Comparison of ENCODE assay signal across 17 cellular contexts in the genomic region with DNA sequence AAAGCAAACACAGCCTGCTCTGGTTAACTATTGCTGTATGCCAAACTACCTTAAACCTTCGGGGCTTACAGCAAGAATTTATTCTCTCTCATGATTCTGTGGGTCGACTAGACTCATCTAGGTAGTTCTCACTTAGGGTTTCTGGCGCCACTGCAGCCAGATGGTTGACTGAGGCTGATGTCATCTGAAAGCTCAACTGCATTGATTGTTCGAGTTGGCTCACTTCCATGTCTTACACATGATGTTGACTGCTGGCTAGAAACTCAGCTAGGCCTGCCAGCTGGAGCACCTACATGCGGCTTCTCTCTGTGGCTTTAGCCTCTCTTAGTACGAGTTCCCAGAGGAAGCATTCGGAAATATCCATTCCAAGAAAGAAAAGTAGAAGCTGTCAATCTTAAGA.
A peak's percentile ranks its signal among the peaks of the same experiment; 100 is the strongest.
DNase-seq lines count a peak whose midpoint lies in the region; TF ChIP-seq lines count a peak whose summit lies in the region.
"Had no signal": no experiment of that assay in that cellular context is flagged by ENCODE, and none has a peak within 500 bp of the region (broad histone marks: within the 10 kb centered on the region; RNA-seq: fewer than 3 reads in every experiment).

No MANE protein-coding gene starts in this region.

- H3K4me3 ChIP-seq in SJCRH30 (no peak overlapping the region), prostate gland (no peak overlapping the region)
- H3K4me3 ChIP-seq: left lung had no signal

- H3K9me3 ChIP-seq in SJCRH30 (replicated peaks) (no peaks in the 10 kb centered on the region), prostate gland (no peaks in the 10 kb centered on the region)
- H3K9me3 ChIP-seq: left lung had no signal

- 82% methylated on average over 7 of the region's 7 CpGs for WGBS in prostate gland

- H3K27ac ChIP-seq in SJCRH30 (no peak overlapping the region), prostate gland (no peak overlapping the region)
- H3K27ac ChIP-seq: left lung had no signal

- H3K36me3 ChIP-seq in SJCRH30 (no peaks in the 10 kb centered on the region), prostate gland (no peaks in the 10 kb centered on the region)
- H3K36me3 ChIP-seq: left lung had no signal

- TF ChIP-seq POLR2A in prostate gland (IDR thresholded peaks at IDR 0.05): no peak

- DNase-seq in NCI-H2196 (lab: John Stamatoyannopoulos, UW; ENCODE audit: unreplicated experiment) (peak; percentile 41), NCI-H2196 treated with DMSO at 0.1 percent for 48 hours (lab: John Stamatoyannopoulos, UW; ENCODE audit: unreplicated experiment) (no peak), HuH-7.5 (ENCODE audit: low spot score) (peak; percentile 11), SJCRH30 (peak; percentile 6 to 29), lung microvascular endothelial cell (ENCODE audit: low read depth in 2 of 2) (peak; percentile 32 to 33), ACHN (no peak), prostate gland (ENCODE audit: low spot score) (no peak), NCI-H2227 (lab: John Stamatoyannopoulos, UW; ENCODE audit: unreplicated experiment) (no peak)
- DNase-seq: activated CD4-positive, alpha-beta T cell treated with anti-CD3 and anti-CD28 coated beads, Interleukin-2, amount 10 ng/mL, durations not matched to agents 24 days and 14 days; activated T-cell treated with anti-CD3 and anti-CD28 coated beads, Interleukin-2, amount 50 U/mL, for 72 hours; endodermal cell; H9; left lung; NCI-H1105 treated with DMSO at 0.1 percent for 48 hours; OCI-M1; stimulated activated CD4-positive, alpha-beta T cell treated with anti-CD3 and anti-CD28 coated beads, Interleukin-15, amount 100 ng/mL, for 24 hours; T-helper 1 cell had no signal

- H3K27me3 ChIP-seq in SJCRH30 (no peaks in the 10 kb centered on the region), prostate gland (replicated peaks; ENCODE audit: insufficient read depth) (no peaks in the 10 kb centered on the region)
- H3K27me3 ChIP-seq: left lung had no signal

- in situ Hi-C loops in ACHN (cut with HindIII; ENCODE audit: low pct_ligation_motif_present, low pct_unique_long_range_greater_than_20kb, low sequenced_read_pairs): no loop called here

- intact Hi-C loops in prostate gland (cut with DNase I): no loop called here

- no peaks in the 10 kb centered on the region for H3K4me1 ChIP-seq in SJCRH30
- H3K4me1 ChIP-seq in prostate gland (replicated peaks): no peaks in the 10 kb centered on the region
- H3K4me1 ChIP-seq: left lung had no signal

- no peak for TF ChIP-seq CTCF in prostate gland (IDR thresholded peaks at IDR 0.05)

Comparison
In these comparisons a context has a peak if more than half of its experiments do, and no peak if none do; other contexts are left out.
1. DNase-seq: peak in NCI-H2196 (single experiment), HuH-7.5 (single experiment), SJCRH30 (2 of 2) and lung microvascular endothelial cell (2 of 2); none in NCI-H2196 treated with DMSO at 0.1 percent for 48 hours (single experiment), ACHN (single experiment), prostate gland (single experiment) and NCI-H2227 (single experiment).